In the genomic region with DNA sequence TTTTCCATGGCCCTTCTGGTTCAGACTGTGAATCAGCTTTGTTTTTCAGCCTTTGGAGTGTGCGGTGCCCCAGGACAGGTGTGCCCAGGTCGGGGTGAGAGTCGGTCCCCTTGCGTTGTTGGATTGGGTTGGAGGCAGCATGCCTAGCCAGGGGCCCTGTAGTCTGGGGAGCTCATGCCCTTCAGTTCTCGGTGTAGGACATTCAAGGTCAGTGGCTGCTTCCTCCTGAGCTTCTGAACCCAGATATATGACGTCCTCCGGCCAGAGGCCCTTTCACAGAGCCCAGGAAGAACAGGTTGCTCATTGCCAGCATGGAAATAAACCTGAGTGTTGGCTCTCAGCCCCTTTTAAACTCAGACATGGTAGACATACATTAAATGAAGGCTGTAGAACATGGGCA, we compare ENCODE assay signal across 20 cellular contexts. TPM values are rescaled to one million over a fixed set of nuclear protein-coding genes. Genes with fewer than 3 reads are reported as not detected.
A peak's percentile ranks its signal among the peaks of the same experiment; 100 is the strongest.
DNase-seq lines count a peak whose midpoint lies in the region; ATAC-seq and TF ChIP-seq lines count a peak whose summit lies in the region.
"Had no signal": no experiment of that assay in that cellular context is flagged by ENCODE, and none has a peak within 500 bp of the region (broad histone marks: within the 10 kb centered on the region; RNA-seq: fewer than 3 reads in every experiment).

No MANE protein-coding gene starts in this region.

- DNase-seq in Panc1 (ENCODE audit: low read depth, low spot score) (no peak), heart left ventricle (peak in 4 of 5 donors; percentile 29 to 77 (median 46)), right cardiac atrium (peak in 1 of 3 donors; percentile 21), NCI-H345 (lab: John Stamatoyannopoulos, UW) (no peak), foreskin fibroblast (no peak)
- no peak for DNase-seq in stimulated activated naive B cell treated with anti-CD40 and anti-IgM and Interleukin-4, amounts not matched to agents 10 μg/mL and 1 μg/mL and 100 μg/mL, for 72 hours
- no peak for DNase-seq in activated naive CD4-positive, alpha-beta T cell treated with Interleukin-2 at 50 U/mL for 16 hours
- DNase-seq: CD8-positive, alpha-beta T cell; COR-L47; DND-41; GF-D8; HCEC 1CT; HFFc6 had no signal

- H3K9ac ChIP-seq in skeletal muscle tissue (ENCODE audit: low read depth in 1 of 3, low read length in 3 of 3) = peak overlapping the region; percentile 47 to 90 (median 89)

- CTCF ChIA-PET in Panc1 (lab: Charles Lee) = no interaction called here

- no peaks in the 10 kb centered on the region for H3K36me3 Mint-ChIP-seq in stimulated activated naive B cell treated with anti-CD40 and anti-IgM and Interleukin-4, amounts not matched to agents 10 μg/mL and 1 μg/mL and 100 μg/mL, for 72 hours
- H3K36me3 Mint-ChIP-seq: CD14-positive monocyte; CD8-positive, alpha-beta T cell had no signal

- H3K4me1 ChIP-seq in Panc1 (ENCODE audit: control insufficient read depth, insufficient read depth, low read length) = 0 out of 2 replicates have a peak, but pooled peaks cover 6% of the 10 kb centered on the region
- peaks cover 0 to 19% (median 1%) of the 10 kb centered on the region in 12 donors for H3K4me1 ChIP-seq in heart left ventricle
- H3K4me1 ChIP-seq in right cardiac atrium (ENCODE audit: control insufficient read depth, insufficient read depth, low read length) = no peaks in the 10 kb centered on the region
- H3K4me1 ChIP-seq in skeletal muscle tissue (ENCODE audit: control insufficient read depth in 3 of 3, insufficient read depth in 3 of 3, low read length in 3 of 3) = peaks cover 25 to 40% (median 30%) of the 10 kb centered on the region in 3 donors
- H3K4me1 ChIP-seq: A549 had no signal

- peak in 1 of 2 donors; percentile 15 for TF ChIP-seq POLR2A in heart left ventricle (IDR thresholded peaks at IDR 0.05)

- in situ Hi-C loops in Panc1 (cut with HindIII; ENCODE audit: low pct_unique_long_range_greater_than_20kb, low sequenced_read_pairs) = no loop called here

- H3K9me3 ChIP-seq in Panc1 (ENCODE audit: control insufficient read depth, insufficient read depth, low read depth, low read length) (no peaks in the 10 kb centered on the region), heart left ventricle (no peaks in the 10 kb centered on the region), right cardiac atrium (ENCODE audit: control insufficient read depth, low read length) (no peaks in the 10 kb centered on the region), skeletal muscle tissue (ENCODE audit: control insufficient read depth in 3 of 3, low read length in 3 of 3) (no peaks in the 10 kb centered on the region)
- H3K9me3 ChIP-seq: A549 had no signal

- H3K4me3 Mint-ChIP-seq in stimulated activated naive B cell treated with anti-CD40 and anti-IgM and Interleukin-4, amounts not matched to agents 10 μg/mL and 1 μg/mL and 100 μg/mL, for 72 hours = no peak overlapping the region
- H3K4me3 Mint-ChIP-seq: CD14-positive monocyte; CD8-positive, alpha-beta T cell; HFFc6 had no signal

- no peaks in the 10 kb centered on the region for H3K27me3 ChIP-seq in Panc1 (ENCODE audit: control insufficient read depth, insufficient read depth, low read length)
- no peaks in the 10 kb centered on the region for H3K27me3 ChIP-seq in heart left ventricle
- no peaks in the 10 kb centered on the region for H3K27me3 ChIP-seq in right cardiac atrium (ENCODE audit: control insufficient read depth, insufficient read depth)
- H3K27me3 ChIP-seq in skeletal muscle tissue (ENCODE audit: control insufficient read depth in 3 of 3, insufficient read depth in 3 of 3, low read length in 3 of 3) = no peaks in the 10 kb centered on the region

- ATAC-seq in Panc1 = no peak
- peak in 3 of 4 donors; percentile 35 to 56 (median 52) for ATAC-seq in heart left ventricle
- ATAC-seq in right cardiac atrium = peak; percentile 14 to 41
- ATAC-seq in stimulated activated naive B cell treated with anti-CD40 and anti-IgM and Interleukin-4, amounts not matched to agents 10 μg/mL and 1 μg/mL and 100 μg/mL, for 72 hours (replicated peaks) = no peak
- ATAC-seq: A549; CD8-positive, alpha-beta T cell; HepG2 had no signal

- no peaks in the 10 kb centered on the region for H3K4me1 Mint-ChIP-seq in stimulated activated naive B cell treated with anti-CD40 and anti-IgM and Interleukin-4, amounts not matched to agents 10 μg/mL and 1 μg/mL and 100 μg/mL, for 72 hours

- H3K4me3 ChIP-seq in Panc1 (ENCODE audit: low read depth in 2 of 2, low read length in 2 of 2) = no peak overlapping the region
- peak overlapping the region in 11 of 12 donors; percentile 4 to 70 (median 57) for H3K4me3 ChIP-seq in heart left ventricle
- H3K4me3 ChIP-seq in right cardiac atrium (ENCODE audit: low read length) = peak overlapping the region; percentile 67
- peak overlapping the region; percentile 69 to 82 (median 72) for H3K4me3 ChIP-seq in skeletal muscle tissue (ENCODE audit: low read length in 3 of 3)
- no peak overlapping the region for H3K4me3 ChIP-seq in foreskin fibroblast (ENCODE audit: low read depth in 1 of 2, low read length in 2 of 2)
- H3K4me3 ChIP-seq: A549 had no signal

- intact Hi-C loops in Panc1 (cut with micrococcal nuclease; ENCODE audit: unreplicated experiment) = no loop called here
- intact Hi-C loops in heart left ventricle (cut with DNase I) = loop anchor here in 1 of 10 donors (5.0 kb wide), 1 partner anchor 38 kb away; no protein-coding TSS in a partner anchor
- intact Hi-C loops in right cardiac atrium (cut with DNase I) = no loop called here

- 44 to 61% (median 54%) methylated on average over 6 to 7 of the region's 7 CpGs for WGBS in heart left ventricle, 4 donors
- WGBS in right cardiac atrium = 73% methylated on average over 7 of the region's 7 CpGs

- no peaks in the 10 kb centered on the region for H3K36me3 ChIP-seq in Panc1 (ENCODE audit: control insufficient read depth, insufficient read depth, low read length)
- H3K36me3 ChIP-seq in heart left ventricle = peaks cover 0 to 7% (median 0%) of the 10 kb centered on the region in 9 donors
- H3K36me3 ChIP-seq in skeletal muscle tissue (ENCODE audit: control insufficient read depth in 3 of 3, insufficient read depth in 3 of 3, low read length in 3 of 3) = no peaks in the 10 kb centered on the region

- H3K27ac ChIP-seq in Panc1 (ENCODE audit: low read length) = peak overlapping the region; percentile 49; the same call in 1 of the 2 replicates
- peak overlapping the region; percentile 74 to 96 (median 90) for H3K27ac ChIP-seq in heart left ventricle
- peak overlapping the region; percentile 91 for H3K27ac ChIP-seq in right cardiac atrium (ENCODE audit: low read length)
- H3K27ac ChIP-seq in skeletal muscle tissue (ENCODE audit: low read depth, low read length) = peak overlapping the region; percentile 98
- H3K27ac ChIP-seq: A549 had no signal

- TF ChIP-seq CTCF in Panc1 (IDR thresholded peaks at IDR 0.05) = no peak
- TF ChIP-seq CTCF in heart left ventricle (IDR thresholded peaks at IDR 0.05) = no peak
- TF ChIP-seq CTCF in foreskin fibroblast (IDR thresholded peaks at IDR 0.05; ENCODE audit: low read depth, low read length) = no peak

- H3K27me3 Mint-ChIP-seq in stimulated activated naive B cell treated with anti-CD40 and anti-IgM and Interleukin-4, amounts not matched to agents 10 μg/mL and 1 μg/mL and 100 μg/mL, for 72 hours = peaks cover 6 to 15% of the 10 kb centered on the region in 2 donors

- H3K9me3 Mint-ChIP-seq in stimulated activated naive B cell treated with anti-CD40 and anti-IgM and Interleukin-4, amounts not matched to agents 10 μg/mL and 1 μg/mL and 100 μg/mL, for 72 hours = no peaks in the 10 kb centered on the region
- H3K9me3 Mint-ChIP-seq: CD8-positive, alpha-beta T cell; HFFc6 had no signal

- no peak overlapping the region for H3K27ac Mint-ChIP-seq in stimulated activated naive B cell treated with anti-CD40 and anti-IgM and Interleukin-4, amounts not matched to agents 10 μg/mL and 1 μg/mL and 100 μg/mL, for 72 hours
- H3K27ac Mint-ChIP-seq: CD14-positive monocyte; CD8-positive, alpha-beta T cell; HFFc6 had no signal

- no TSS peak for BruUV-seq in Panc1 (replicated peaks; lab: Mats Ljungman, UMichigan)

- POLR2A ChIA-PET in Panc1 (lab: Charles Lee) = no interaction called here

RNA-seq across cellular contexts. Expression of gene CSRP3, which starts 2.7 kb away (rescaled TPM):
- total RNA-seq in Panc1 (2021; ENCODE audit: unreplicated experiment) (not detected), heart left ventricle (1,000 to 10,000 TPM in 8 of 9 donors, 100 to 1,000 TPM in 1; 988 to 3,521 (median 2,213) TPM), right cardiac atrium (1,000 to 10,000 TPM; 1,004 to 2,037 (median 1,403) TPM), skeletal muscle tissue (360 TPM)
- not detected for polyA plus RNA-seq in Panc1 (2012; ENCODE audit: insufficient read length)
- polyA plus RNA-seq in heart left ventricle (1,000 to 10,000 TPM; 1,002 to 1,556 TPM), right cardiac atrium (2,317 TPM)
- total RNA-seq: CD8-positive, alpha-beta T cell; H4; HepG2; HFFc6 had no signal
- polyA plus RNA-seq: A549, AG04450, BJ, CD14-positive monocyte, HepG2 had no signal

RNA-seq across cellular contexts. Expression of gene E2F8, which starts 41.7 kb away (rescaled TPM):
- total RNA-seq in Panc1 (2021; ENCODE audit: unreplicated experiment) (14.2 TPM), heart left ventricle (1 to 10 TPM; 2.3 to 6.6 (median 4.2) TPM), right cardiac atrium (1 to 10 TPM; 4.8 to 7.9 (median 5.7) TPM), skeletal muscle tissue (4.2 TPM)
- polyA plus RNA-seq in Panc1 (2012; ENCODE audit: insufficient read length) = 3.2 TPM
- polyA plus RNA-seq in heart left ventricle (1 to 10 TPM in 1 of 2 donors, under 1 TPM in 1; 0.84 to 3.0 TPM), right cardiac atrium (2.9 TPM)
- polyA plus RNA-seq: CD14-positive monocyte had no signal

Comparison
In these comparisons a context has a peak if more than half of its experiments do, and no peak if none do; other contexts are left out.
1. ATAC-seq: peak in heart left ventricle (3 of 4) and right cardiac atrium (2 of 2); none in Panc1 (single experiment) and stimulated activated naive B cell treated with anti-CD40 and anti-IgM and Interleukin-4, amounts not matched to agents 10 μg/mL and 1 μg/mL and 100 μg/mL, for 72 hours (0 of 2).
2. DNase-seq: peak in heart left ventricle (4 of 5); none in Panc1 (single experiment), stimulated activated naive B cell treated with anti-CD40 and anti-IgM and Interleukin-4, amounts not matched to agents 10 μg/mL and 1 μg/mL and 100 μg/mL, for 72 hours (single experiment), NCI-H345 (single experiment), activated naive CD4-positive, alpha-beta T cell treated with Interleukin-2 at 50 U/mL for 16 hours (single experiment) and foreskin fibroblast (0 of 2).
3. H3K4me3 ChIP-seq: peak in heart left ventricle (11 of 12), right cardiac atrium (single experiment) and skeletal muscle tissue (3 of 3); none in Panc1 (0 of 2) and foreskin fibroblast (0 of 2).
4. RNA of gene CSRP3, which starts 2.7 kb away (total RNA-seq): 988 to 3,521 TPM in heart left ventricle, 1,004 to 2,037 TPM in right cardiac atrium and 360 TPM in skeletal muscle tissue (single experiment); not detected in Panc1 (single experiment); every median in the first group is over 100 times any median in the second.
5. Peak in every context shown above with its lines, with median percentiles within 50 percentile points of each other: H3K27ac ChIP-seq.